Comparison of ENCODE assay signal across 24 cellular contexts in genomic region chr3:46464326-46465195, GRCh38. TPM values are rescaled to one million over a fixed set of nuclear protein-coding genes. Genes with fewer than 3 reads are reported as not detected.
A peak's percentile ranks its signal among the peaks of the same experiment; 100 is the strongest.
DNase-seq lines count a peak whose midpoint lies in the region; ATAC-seq and TF ChIP-seq lines count a peak whose summit lies in the region.
"Had no signal": no experiment of that assay in that cellular context is flagged by ENCODE, and none has a peak within 500 bp of the region (broad histone marks: within the 10 kb centered on the region; RNA-seq: fewer than 3 reads in every experiment).

Gene LTF (minus strand): TSS chr3:46464905. CDS start chr3:46464867, 38 bp downstream.

- H3K9me3 Mint-ChIP-seq in MCF 10A (ENCODE audit: unreplicated experiment) (peaks cover 6% of the 10 kb centered on the region), neural progenitor cell (peaks cover 4% of the 10 kb centered on the region)
- H3K9me3 Mint-ChIP-seq in CD4-positive, alpha-beta memory T cell = peaks cover 0 to 8% (median under 1%) of the 10 kb centered on the region in 8 donors
- peaks cover 0 to 5% (median 2%) of the 10 kb centered on the region in 5 donors for H3K9me3 Mint-ChIP-seq in CD8-positive, alpha-beta memory T cell

- H3K4me2 ChIP-seq in neural progenitor cell = no peak within 1 kb of the TSS
- H3K4me2 ChIP-seq: PC-9 had no signal

- peaks cover 64% of the 10 kb centered on the region for H3K27me3 Mint-ChIP-seq in MCF 10A (ENCODE audit: insufficient read depth, unreplicated experiment)
- H3K27me3 Mint-ChIP-seq in neural progenitor cell (ENCODE audit: insufficient read depth, low read depth) = peaks cover 8% of the 10 kb centered on the region
- H3K27me3 Mint-ChIP-seq in CD4-positive, alpha-beta memory T cell = peaks cover 27 to 39% of the 10 kb centered on the region in 2 donors
- peaks cover 41 to 61% of the 10 kb centered on the region in 2 donors for H3K27me3 Mint-ChIP-seq in CD8-positive, alpha-beta memory T cell

- H3K36me3 ChIP-seq in breast epithelium (no peaks in the 10 kb centered on the region), neural progenitor cell (no peaks in the 10 kb centered on the region), upper lobe of right lung (no peaks in the 10 kb centered on the region)
- H3K36me3 ChIP-seq in CD4-positive, alpha-beta memory T cell (ENCODE audit: insufficient read depth, low read length) = no peaks in the 10 kb centered on the region
- H3K36me3 ChIP-seq in CD8-positive, alpha-beta memory T cell (ENCODE audit: insufficient read depth, low read length) = no peaks in the 10 kb centered on the region

- H3K79me2 ChIP-seq in neural progenitor cell (ENCODE audit: low read depth) = no peaks in the 10 kb centered on the region

- H2AFZ ChIP-seq in neural progenitor cell (replicated peaks) = no peak within 1 kb of the TSS
- H2AFZ ChIP-seq: PC-9 had no signal

- ATAC-seq in right cardiac atrium (peak; percentile 5 to 6), upper lobe of right lung (peak; percentile 7)
- ATAC-seq: activated CD4-positive, CD25-positive, alpha-beta regulatory T cell treated with anti-CD3 and anti-CD28 coated beads, Interleukin-2, amount 50 U/mL, for 24 hours had no signal

- no peak within 1 kb of the TSS for H3K9ac ChIP-seq in neural progenitor cell

- H4K20me1 ChIP-seq in neural progenitor cell (ENCODE audit: low read depth) = no peaks in the 10 kb centered on the region

- no peaks in the 10 kb centered on the region for H3F3A ChIP-seq in neural progenitor cell (ENCODE audit: low read depth)

- H3K27ac ChIP-seq in breast epithelium (peak within 1 kb of the TSS; percentile 21 to 48), right cardiac atrium (ENCODE audit: low read length) (no peak within 1 kb of the TSS), neural progenitor cell (no peak within 1 kb of the TSS), upper lobe of right lung (no peak within 1 kb of the TSS)
- H3K27ac ChIP-seq in CD4-positive, alpha-beta memory T cell (ENCODE audit: low read depth, low read length) = no peak within 1 kb of the TSS
- no peak within 1 kb of the TSS for H3K27ac ChIP-seq in CD8-positive, alpha-beta memory T cell (ENCODE audit: low read depth, low read length)
- H3K27ac ChIP-seq: PC-9 had no signal

- H3K4me1 Mint-ChIP-seq in MCF 10A (ENCODE audit: insufficient read depth, unreplicated experiment) (peaks cover 8% of the 10 kb centered on the region), neural progenitor cell (no peaks in the 10 kb centered on the region)
- no peaks in the 10 kb centered on the region for H3K4me1 Mint-ChIP-seq in CD4-positive, alpha-beta memory T cell
- H3K4me1 Mint-ChIP-seq in CD8-positive, alpha-beta memory T cell = peaks cover 0 to 4% (median 0%) of the 10 kb centered on the region in 3 donors

- DNase-seq in breast epithelium (ENCODE audit: low spot score in 2 of 2) (no peak), MCF 10A (ENCODE audit: unreplicated experiment) (no peak), right cardiac atrium (no peak), neural progenitor cell (ENCODE audit: low spot score) (no peak), upper lobe of right lung (peak; percentile 65), NCI-H1694 treated with DMSO at 0.1 percent for 48 hours (lab: John Stamatoyannopoulos, UW) (no peak)
- no peak for DNase-seq in CD4-positive, alpha-beta memory T cell
- no peak for DNase-seq in CD8-positive, alpha-beta memory T cell
- DNase-seq: activated gamma-delta T cell; amniotic stem cell; C1 segment of cervical spinal cord; caudate nucleus; DMS 273 treated with DMSO at 0.1 percent for 48 hours; effector CD4-positive, alpha-beta T cell; GDM1; glutamatergic neuron; NCI-H1417; NCI-H2171; NCI-H82; nucleus accumbens; PC-9; stimulated activated CD4-positive, alpha-beta T cell treated with anti-CD3 and anti-CD28 coated beads, Interleukin-4, amount 100 ng/mL, for 1 hour had no signal

- no TSS peak for BruUV-seq in MCF 10A (replicated peaks; lab: Mats Ljungman, UMichigan)

- 25% methylated on average over 44 of the region's 44 CpGs for WGBS in right cardiac atrium

- H3K4me1 ChIP-seq in breast epithelium (no peaks in the 10 kb centered on the region), right cardiac atrium (ENCODE audit: control insufficient read depth, insufficient read depth, low read length) (peaks cover 7% of the 10 kb centered on the region), neural progenitor cell (no peaks in the 10 kb centered on the region), upper lobe of right lung (peaks cover 14% of the 10 kb centered on the region)
- H3K4me1 ChIP-seq in CD4-positive, alpha-beta memory T cell (ENCODE audit: insufficient read depth, low read length) = no peaks in the 10 kb centered on the region
- H3K4me1 ChIP-seq in CD8-positive, alpha-beta memory T cell (ENCODE audit: insufficient read depth, low read length) = no peaks in the 10 kb centered on the region

- H3K27me3 ChIP-seq in breast epithelium (peaks cover 0 to 9% of the 10 kb centered on the region in 2 donors), right cardiac atrium (ENCODE audit: control insufficient read depth, insufficient read depth) (no peaks in the 10 kb centered on the region), neural progenitor cell (peaks cover 4% of the 10 kb centered on the region), upper lobe of right lung (peaks cover 25% of the 10 kb centered on the region)
- peaks cover 9% of the 10 kb centered on the region for H3K27me3 ChIP-seq in CD4-positive, alpha-beta memory T cell (ENCODE audit: insufficient read depth, low read length)
- peaks cover 30% of the 10 kb centered on the region for H3K27me3 ChIP-seq in CD8-positive, alpha-beta memory T cell (ENCODE audit: insufficient read depth, low read length, poor library complexity, severe bottlenecking)

- POLR2A ChIA-PET in MCF 10A (lab: Yijun Ruan, JAX) = interaction anchor here (0.6 to 0.7 kb wide), 2 partner anchors 9 to 1056 kb away, joined by 4 read pairs; no protein-coding TSS in a partner anchor
- POLR2A ChIA-PET in CD4-positive, alpha-beta memory T cell (lab: Charles Lee; ENCODE audit: partially characterized antibody) = interaction anchor here (0.7 kb wide), 1 partner anchor 24 kb away, joined by 4 read pairs; no protein-coding TSS in a partner anchor
- POLR2A ChIA-PET in CD8-positive, alpha-beta memory T cell (lab: Charles Lee) = no interaction called here

- H3K36me3 Mint-ChIP-seq in MCF 10A (ENCODE audit: insufficient read depth, unreplicated experiment) (no peaks in the 10 kb centered on the region), neural progenitor cell (no peaks in the 10 kb centered on the region)
- H3K36me3 Mint-ChIP-seq in CD4-positive, alpha-beta memory T cell = no peaks in the 10 kb centered on the region
- H3K36me3 Mint-ChIP-seq in CD8-positive, alpha-beta memory T cell = peaks cover 0 to 4% (median 0%) of the 10 kb centered on the region in 3 donors

- H3K4me3 ChIP-seq in breast epithelium (peak within 1 kb of the TSS in 2 of 3 donors; percentile 39 to 51), right cardiac atrium (ENCODE audit: low read length) (no peak within 1 kb of the TSS), neural progenitor cell (no peak within 1 kb of the TSS), upper lobe of right lung (peak within 1 kb of the TSS; percentile 21)
- no peak within 1 kb of the TSS for H3K4me3 ChIP-seq in CD4-positive, alpha-beta memory T cell (ENCODE audit: low read length in 2 of 2)
- no peak within 1 kb of the TSS for H3K4me3 ChIP-seq in CD8-positive, alpha-beta memory T cell (ENCODE audit: low read length)
- H3K4me3 ChIP-seq: PC-9 had no signal

- CTCF ChIA-PET in MCF 10A (lab: Yijun Ruan, JAX) = interaction anchor here (0.7 kb wide), 1 partner anchor 402 kb away, joined by 3 read pairs; no protein-coding TSS in a partner anchor
- CTCF ChIA-PET in CD4-positive, alpha-beta memory T cell (lab: Charles Lee; ENCODE audit: partially characterized antibody) = no interaction called here
- CTCF ChIA-PET in CD8-positive, alpha-beta memory T cell (lab: Charles Lee) = no interaction called here

- intact Hi-C loops in breast epithelium (cut with DNase I; ENCODE audit: low total_unique reads) = no loop called here
- intact Hi-C loops in MCF 10A (cut with micrococcal nuclease) = no loop called here
- intact Hi-C loops in right cardiac atrium (cut with DNase I) = no loop called here
- intact Hi-C loops in upper lobe of right lung (cut with DNase I) = no loop called here
- intact Hi-C loops in CD4-positive, alpha-beta memory T cell (cut with micrococcal nuclease) = no loop called here

- H3K9me3 ChIP-seq in breast epithelium (no peaks in the 10 kb centered on the region), right cardiac atrium (ENCODE audit: control insufficient read depth, low read length) (no peaks in the 10 kb centered on the region), neural progenitor cell (ENCODE audit: low read depth) (no peaks in the 10 kb centered on the region), upper lobe of right lung (no peaks in the 10 kb centered on the region)
- no peaks in the 10 kb centered on the region for H3K9me3 ChIP-seq in CD4-positive, alpha-beta memory T cell (ENCODE audit: control insufficient read depth in 1 of 2, low read length in 2 of 2)
- H3K9me3 ChIP-seq in CD8-positive, alpha-beta memory T cell (ENCODE audit: low read length) = no peaks in the 10 kb centered on the region

- H3K4me3 Mint-ChIP-seq in MCF 10A (ENCODE audit: unreplicated experiment) (no peak within 1 kb of the TSS), neural progenitor cell (peak within 1 kb of the TSS; percentile 46)
- no peak within 1 kb of the TSS for H3K4me3 Mint-ChIP-seq in CD4-positive, alpha-beta memory T cell
- H3K4me3 Mint-ChIP-seq in CD8-positive, alpha-beta memory T cell = no peak within 1 kb of the TSS

- TF ChIP-seq CTCF in breast epithelium (IDR thresholded peaks at IDR 0.05) (no peak), MCF 10A (IDR thresholded peaks at IDR 0.05; ENCODE audit: unreplicated experiment) (no peak), neural progenitor cell (IDR thresholded peaks at IDR 0.05) (no peak), upper lobe of right lung (IDR thresholded peaks at IDR 0.05) (no peak)

- H3K27ac Mint-ChIP-seq in MCF 10A (ENCODE audit: low read depth, unreplicated experiment) = no peak within 1 kb of the TSS
- H3K27ac Mint-ChIP-seq in neural progenitor cell = no peak within 1 kb of the TSS
- no peak within 1 kb of the TSS for H3K27ac Mint-ChIP-seq in CD4-positive, alpha-beta memory T cell
- no peak within 1 kb of the TSS for H3K27ac Mint-ChIP-seq in CD8-positive, alpha-beta memory T cell

- no peak for TF ChIP-seq POLR2A in breast epithelium (IDR thresholded peaks at IDR 0.05)

RNA-seq across cellular contexts. Expression of gene LTF, which starts in this region (rescaled TPM):
- total RNA-seq in breast epithelium (100 to 1,000 TPM in 2 of 3 donors, 10 to 100 TPM in 1; 78.7 to 282 (median 190) TPM), MCF 10A (2022) (not detected in 2 replicates), right cardiac atrium (1 to 10 TPM in 3 of 4 donors, under 1 TPM in 1; 0.71 to 5.5 (median 2.2) TPM), neural progenitor cell (ENCODE audit: low replicate concordance) (not detected in 2 replicates), upper lobe of right lung (14.3 TPM)
- 1.00 TPM for polyA plus RNA-seq in right cardiac atrium
- total RNA-seq in CD4-positive, alpha-beta memory T cell = not detected
- not detected for polyA plus RNA-seq in CD4-positive, alpha-beta memory T cell
- total RNA-seq in CD8-positive, alpha-beta memory T cell = not detected
- polyA plus RNA-seq in CD8-positive, alpha-beta memory T cell = not detected
- total RNA-seq: A172, PC-9 had no signal

Comparison
In these comparisons a context has a peak if more than half of its experiments do, and no peak if none do; other contexts are left out.
1. H3K27ac ChIP-seq: peak in breast epithelium (2 of 2); none in right cardiac atrium (single experiment), neural progenitor cell (single experiment), upper lobe of right lung (single experiment), CD4-positive, alpha-beta memory T cell (single experiment) and CD8-positive, alpha-beta memory T cell (single experiment).
2. H3K4me3 ChIP-seq: peak in breast epithelium (2 of 3) and upper lobe of right lung (single experiment); none in right cardiac atrium (single experiment), neural progenitor cell (single experiment), CD4-positive, alpha-beta memory T cell (0 of 2) and CD8-positive, alpha-beta memory T cell (single experiment).